In the genomic region with DNA sequence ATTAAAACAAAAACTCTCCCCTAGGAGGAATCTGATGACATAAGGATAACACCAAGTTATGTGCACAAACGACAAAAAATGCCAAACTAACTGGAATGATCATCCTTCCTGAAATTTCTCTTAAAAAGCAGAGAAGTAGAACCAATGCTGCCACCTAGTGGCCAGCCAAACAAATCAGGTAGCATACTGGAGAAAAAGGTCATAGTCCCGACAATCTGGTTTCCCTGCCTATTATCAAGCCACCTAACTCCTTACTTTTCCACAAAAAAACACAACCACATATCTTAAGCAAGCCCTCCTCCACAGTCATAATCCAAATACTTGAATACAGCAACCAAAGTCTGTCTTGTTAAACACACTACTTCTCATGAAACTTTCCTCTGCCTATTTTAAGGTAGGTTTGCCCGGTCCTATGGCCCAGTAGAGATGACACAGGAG, we compare ENCODE assay signal across 8 cellular contexts. TPM values are rescaled to one million over a fixed set of nuclear protein-coding genes. Genes with fewer than 3 reads are reported as not detected.
DNase-seq lines count a peak whose midpoint lies in the region; TF ChIP-seq lines count a peak whose summit lies in the region.

No MANE protein-coding gene starts in this region.

- CTCF ChIA-PET in activated CD4-positive, alpha-beta memory T cell treated with anti-CD3 and anti-CD28 coated beads for 36 hours (lab: Charles Lee), result interaction anchor here (1.0 to 2.0 kb wide), 4 partner anchors 10 to 136 kb away, joined by 3 to 6 read pairs (median 5); no protein-coding TSS in a partner anchor

- no peaks in the 10 kb centered on the region for H3K27me3 Mint-ChIP-seq in activated CD4-positive, alpha-beta memory T cell treated with anti-CD3 and anti-CD28 coated beads for 36 hours
- no peaks in the 10 kb centered on the region for H3K27me3 Mint-ChIP-seq in endodermal cell (ENCODE audit: insufficient read depth)

- peak; percentile 73 for TF ChIP-seq CTCF in AG09319 (IDR thresholded peaks at IDR 0.05; ENCODE audit: low read depth, low read length)
- peak; percentile 93 for TF ChIP-seq CTCF in endodermal cell (conservative IDR thresholded peaks at IDR 0.05)

- WGBS in endodermal cell (ENCODE audit: insufficient coverage in 1 of 2, insufficient read length in 1 of 2), 2 experiments, result 47 to 48% methylated on average over 3 of the region's 3 CpGs

- no peak overlapping the region for H3K27ac ChIP-seq in endodermal cell (ENCODE audit: low read depth, low read length)

- H3K9ac ChIP-seq in endodermal cell (ENCODE audit: extremely low read depth, low read length, poor library complexity, severe bottlenecking), result no peak overlapping the region

- intact Hi-C loops in activated CD4-positive, alpha-beta memory T cell treated with anti-CD3 and anti-CD28 coated beads for 36 hours (cut with micrococcal nuclease), result no loop called here

- POLR2A ChIA-PET in activated CD4-positive, alpha-beta memory T cell treated with anti-CD3 and anti-CD28 coated beads for 36 hours (lab: Charles Lee), result no interaction called here

- peak overlapping the region; percentile 13 for H3K27ac Mint-ChIP-seq in activated CD4-positive, alpha-beta memory T cell treated with anti-CD3 and anti-CD28 coated beads for 36 hours
- no peak overlapping the region for H3K27ac Mint-ChIP-seq in endodermal cell

- no peaks in the 10 kb centered on the region for H3K27me3 ChIP-seq in endodermal cell (ENCODE audit: control insufficient read depth, insufficient read depth, low read length, poor library complexity, severe bottlenecking)

- H3K4me3 ChIP-seq in endodermal cell (ENCODE audit: low read length), result no peak overlapping the region

- no peak overlapping the region for H3K4me3 Mint-ChIP-seq in activated CD4-positive, alpha-beta memory T cell treated with anti-CD3 and anti-CD28 coated beads for 36 hours
- no peak overlapping the region for H3K4me3 Mint-ChIP-seq in endodermal cell

- H3K4me1 Mint-ChIP-seq in activated CD4-positive, alpha-beta memory T cell treated with anti-CD3 and anti-CD28 coated beads for 36 hours (ENCODE audit: low read depth), result peaks cover 32% of the 10 kb centered on the region
- peaks cover 50% of the 10 kb centered on the region for H3K4me1 Mint-ChIP-seq in endodermal cell

- H3K36me3 ChIP-seq in endodermal cell (ENCODE audit: control insufficient read depth, insufficient read depth, low read length), result peaks cover 33% of the 10 kb centered on the region

- DNase-seq in AG09319 (ENCODE audit: extremely low read depth, low read depth) (peak; percentile 61), H4 (ENCODE audit: low spot score) (peak; percentile 73), NCI-H748 treated with DMSO at 0.1 percent for 48 hours (lab: John Stamatoyannopoulos, UW) (peak; percentile 76), endodermal cell (peak; percentile 88), mucosa of gallbladder (ENCODE audit: low spot score) (peak; percentile 82), OCI-M2 (lab: John Stamatoyannopoulos, UW; ENCODE audit: unreplicated experiment) (no peak)
- DNase-seq in activated CD4-positive, alpha-beta memory T cell treated with anti-CD3 and anti-CD28 coated beads for 36 hours, result peak; percentile 68
- DNase-seq in stimulated activated CD8-positive, alpha-beta memory T cell treated with anti-CD3 and anti-CD28 coated beads, Interleukin-7, amount 100 ng/mL, for 4 hours (ENCODE audit: low read depth in 2 of 2), result peak; percentile 27 to 37

- peaks cover 51% of the 10 kb centered on the region for H3K36me3 Mint-ChIP-seq in activated CD4-positive, alpha-beta memory T cell treated with anti-CD3 and anti-CD28 coated beads for 36 hours
- peaks cover 19% of the 10 kb centered on the region for H3K36me3 Mint-ChIP-seq in endodermal cell (ENCODE audit: low read depth)

- no peaks in the 10 kb centered on the region for H3K9me3 ChIP-seq in endodermal cell (ENCODE audit: control insufficient read depth, low read length)

- H3K9me3 Mint-ChIP-seq in activated CD4-positive, alpha-beta memory T cell treated with anti-CD3 and anti-CD28 coated beads for 36 hours, result no peaks in the 10 kb centered on the region
- no peaks in the 10 kb centered on the region for H3K9me3 Mint-ChIP-seq in endodermal cell

- H3K4me1 ChIP-seq in endodermal cell (ENCODE audit: control insufficient read depth, insufficient read depth, low read length), result peaks cover 20% of the 10 kb centered on the region

RNA-seq across cellular contexts. Expression of gene OARD1, which starts 5.3 kb away (rescaled TPM):
- total RNA-seq in H4 (2014; rRNA removed; shearing (Covaris generic)), result 18.9 and 24.6 TPM in 2 replicates
- 10 to 100 TPM; 40.5 to 42.9 TPM for total RNA-seq in activated CD4-positive, alpha-beta memory T cell treated with anti-CD3 and anti-CD28 coated beads for 36 hours
- total RNA-seq in endodermal cell (10 to 100 TPM; 33.8 to 40.7 TPM), mucosa of gallbladder (36.3 TPM)
- polyA plus RNA-seq in endodermal cell (2013, experiment 1 of 2), result 52.4 TPM
- polyA plus RNA-seq in endodermal cell (2013, experiment 2 of 2), result 43.3 TPM

RNA-seq across cellular contexts. Expression of gene NFYA, which starts 5.9 kb away (rescaled TPM):
- total RNA-seq in H4 (2014; rRNA removed; shearing (Covaris generic)), result 14.0 and 21.6 TPM in 2 replicates
- 10 to 100 TPM; 30.2 to 30.4 TPM for total RNA-seq in activated CD4-positive, alpha-beta memory T cell treated with anti-CD3 and anti-CD28 coated beads for 36 hours
- total RNA-seq in endodermal cell, result 10 to 100 TPM; 44.8 to 45.8 TPM
- polyA plus RNA-seq in endodermal cell (2013, experiment 1 of 2), result 50.5 TPM
- polyA plus RNA-seq in endodermal cell (2013, experiment 2 of 2), result 45.9 TPM
- 24.8 TPM for total RNA-seq in mucosa of gallbladder

RNA-seq across cellular contexts. Expression of gene APOBEC2, which starts 13.9 kb away (rescaled TPM):
- total RNA-seq in H4 (2014; rRNA removed; shearing (Covaris generic)), result not detected in 2 replicates
- not detected for total RNA-seq in activated CD4-positive, alpha-beta memory T cell treated with anti-CD3 and anti-CD28 coated beads for 36 hours
- total RNA-seq in endodermal cell (under 1 TPM in 1 of 2 donors, not detected in 1; 0.31 TPM), mucosa of gallbladder (not detected)
- not detected for polyA plus RNA-seq in endodermal cell (2013, experiment 1 of 2)
- polyA plus RNA-seq in endodermal cell (2013, experiment 2 of 2), result not detected

RNA-seq across cellular contexts. Expression of gene TSPO2, which starts 24.6 kb away (rescaled TPM):
- total RNA-seq in H4 (2014; rRNA removed; shearing (Covaris generic)), result not detected in 2 replicates
- total RNA-seq in activated CD4-positive, alpha-beta memory T cell treated with anti-CD3 and anti-CD28 coated beads for 36 hours, result not detected
- total RNA-seq in endodermal cell, result not detected
- polyA plus RNA-seq in endodermal cell (2013, experiment 1 of 2), result not detected
- not detected for polyA plus RNA-seq in endodermal cell (2013, experiment 2 of 2)
- total RNA-seq in mucosa of gallbladder, result 1.0 TPM

RNA-seq across cellular contexts. Expression of gene UNC5CL, which starts 27.9 kb away (rescaled TPM):
- total RNA-seq in H4 (2014; rRNA removed; shearing (Covaris generic)), result 0.25 and 0.27 TPM in 2 replicates
- 1 to 10 TPM; 2.4 to 2.5 TPM for total RNA-seq in activated CD4-positive, alpha-beta memory T cell treated with anti-CD3 and anti-CD28 coated beads for 36 hours
- total RNA-seq in endodermal cell (1 to 10 TPM; 3.8 to 4.7 TPM), mucosa of gallbladder (26.4 TPM)
- 2.5 TPM for polyA plus RNA-seq in endodermal cell (2013, experiment 1 of 2)
- 2.5 TPM for polyA plus RNA-seq in endodermal cell (2013, experiment 2 of 2)
